Comparison of ENCODE assay signal across 1 cellular context in genomic region chr16:29848420-29849297, GRCh38.
A peak's percentile ranks its signal among the peaks of the same experiment; 100 is the strongest.
TF ChIP-seq lines count a peak whose summit lies in the region.

No MANE protein-coding gene starts in this region.

TF ChIP-seq in HEK293, 187 proteins besides CTCF, POLR2A, EP300 and RAD21 (continued from another document and continues in another):
- TF ChIP-seq ZBTB49 (tag by site-specific recombination; IDR thresholded peaks at IDR 0.05; ENCODE audit: low read depth) (no peak), ZNF184 (tag by site-specific recombination; IDR thresholded peaks at IDR 0.05) (no peak), ZNF585B (tag by site-specific recombination; IDR thresholded peaks at IDR 0.05) (no peak), ZBTB10 (tag by site-specific recombination; IDR thresholded peaks at IDR 0.05) (no peak), KLF9 (tag by site-specific recombination; IDR thresholded peaks at IDR 0.05; ENCODE audit: low read depth) (no peak; the same call in 1 of the 2 replicates), ZNF155 (tag by site-specific recombination; IDR thresholded peaks at IDR 0.05) (no peak), ZNF302 (tag by site-specific recombination; IDR thresholded peaks at IDR 0.05; ENCODE audit: low read depth) (no peak), WT1 (tag by site-specific recombination; IDR thresholded peaks at IDR 0.05) (no peak), ZNF473 (tag by site-specific recombination; IDR thresholded peaks at IDR 0.05) (no peak), ATF2 (tag by site-specific recombination; IDR thresholded peaks at IDR 0.05; ENCODE audit: low read depth) (no peak), ZNF18 (tag by site-specific recombination; IDR thresholded peaks at IDR 0.05) (no peak), ZFP41 (tag by site-specific recombination; IDR thresholded peaks at IDR 0.05; ENCODE audit: borderline replicate concordance) (no peak), HIC1 (tag by site-specific recombination; IDR thresholded peaks at IDR 0.05) (no peak), ZSCAN23 (tag by site-specific recombination; IDR thresholded peaks at IDR 0.05) (no peak), REST (tag by site-specific recombination; IDR thresholded peaks at IDR 0.05) (no peak), ZXDB (tag by site-specific recombination; IDR thresholded peaks at IDR 0.05) (peak; percentile 49; the same call in 1 of the 2 replicates), ZNF654 (tag by site-specific recombination; IDR thresholded peaks at IDR 0.05; ENCODE audit: low read depth) (peak; percentile 76), ZNF571 (tag by site-specific recombination; IDR thresholded peaks at IDR 0.05) (no peak), ZBTB48 (tag by site-specific recombination; IDR thresholded peaks at IDR 0.05) (no peak), ZNF596 (tag by site-specific recombination; IDR thresholded peaks at IDR 0.05) (no peak), ZNF600 (tag by site-specific recombination; IDR thresholded peaks at IDR 0.05) (no peak), ZNF157 (tag by site-specific recombination; IDR thresholded peaks at IDR 0.05) (no peak), SCRT1 (tag by site-specific recombination; IDR thresholded peaks at IDR 0.05; ENCODE audit: borderline replicate concordance) (peak; percentile 79; the same call in 1 of the 2 replicates), GLIS2 (tag by site-specific recombination; IDR thresholded peaks at IDR 0.05) (no peak), ZNF140 (tag by site-specific recombination; IDR thresholded peaks at IDR 0.05) (no peak), TSHZ1 (tag by site-specific recombination; IDR thresholded peaks at IDR 0.05; ENCODE audit: borderline replicate concordance) (no peak), INSM2 (tag by site-specific recombination; IDR thresholded peaks at IDR 0.05) (no peak), ZNF658 (tag by site-specific recombination; IDR thresholded peaks at IDR 0.05) (no peak), ZNF830 (tag by site-specific recombination; IDR thresholded peaks at IDR 0.05; ENCODE audit: low read depth) (no peak), ZNF629 (tag by site-specific recombination; IDR thresholded peaks at IDR 0.05) (peak; percentile 37), ZNF19 (tag by site-specific recombination; IDR thresholded peaks at IDR 0.05; ENCODE audit: low read depth) (no peak), ZNF48 (tag by site-specific recombination; IDR thresholded peaks at IDR 0.05) (no peak), ZNF221 (tag by site-specific recombination; IDR thresholded peaks at IDR 0.05; ENCODE audit: borderline replicate concordance) (no peak), ZNF214 (tag by site-specific recombination; IDR thresholded peaks at IDR 0.05; ENCODE audit: borderline replicate concordance) (no peak), KLF16 (tag by site-specific recombination; IDR thresholded peaks at IDR 0.05) (no peak), ZFP3 (tag by site-specific recombination; IDR thresholded peaks at IDR 0.05; ENCODE audit: low read depth) (no peak), ZNF768 (tag by site-specific recombination; IDR thresholded peaks at IDR 0.05) (no peak; the same call in 1 of the 2 replicates)
